15 cellular contexts compared by ENCODE assay signal in the genomic region with DNA sequence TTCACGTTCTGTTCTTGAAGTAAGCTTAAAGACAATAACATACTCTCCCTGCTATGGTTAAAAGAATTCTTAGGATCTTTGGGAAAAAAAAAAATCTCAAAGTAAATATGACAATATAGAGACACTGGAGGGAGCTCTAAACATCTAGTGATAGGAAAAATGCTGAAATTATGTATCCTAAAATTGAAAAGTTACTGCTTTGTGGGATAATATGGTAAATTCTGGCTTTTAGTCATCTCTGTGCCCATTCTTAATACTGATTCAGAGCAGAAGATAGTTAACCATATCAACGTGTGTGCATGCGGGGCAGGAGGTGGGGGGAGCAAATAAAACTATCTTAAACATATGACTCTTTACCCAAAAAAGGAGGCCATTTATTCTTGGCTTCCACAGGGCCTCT.
A peak's percentile ranks its signal among the peaks of the same experiment; 100 is the strongest.
DNase-seq lines count a peak whose midpoint lies in the region; ATAC-seq, FAIRE-seq and TF ChIP-seq lines count a peak whose summit lies in the region.
"Had no signal": no experiment of that assay in that cellular context is flagged by ENCODE, and none has a peak within 500 bp of the region (broad histone marks: within the 10 kb centered on the region; RNA-seq: fewer than 3 reads in every experiment).

No MANE protein-coding gene starts in this region.

- intact Hi-C loops in HCT116 (cut with micrococcal nuclease): loop anchor here (5.0 kb wide), 1 partner anchor 368 kb away; no protein-coding TSS in a partner anchor

- no TSS peak for BruUV-seq in HCT116 (replicated peaks; lab: Mats Ljungman, UMichigan)

- H3K9me3 Mint-ChIP-seq in astrocyte (ENCODE audit: unreplicated experiment): no peaks in the 10 kb centered on the region

- H3K4me1 ChIP-seq in HCT116 (ENCODE audit: control insufficient read depth in 1 of 2, insufficient read depth in 2 of 2, low read length in 2 of 2): no peaks in the 10 kb centered on the region
- peaks cover 6% of the 10 kb centered on the region for H3K4me1 ChIP-seq in astrocyte (ENCODE audit: insufficient read depth, low read length)
- H3K4me1 ChIP-seq: SJSA1 had no signal

- FAIRE-seq in astrocyte (lab: Jason Lieb, UNC): peak; percentile 73
- FAIRE-seq: D721Med, endothelial cell of umbilical vein had no signal

- H2AFZ ChIP-seq in HCT116 (ENCODE audit: low read depth, low read length, poor library complexity, severe bottlenecking) (no peak overlapping the region), astrocyte (ENCODE audit: low read depth, low read length) (no peak overlapping the region), neural cell (ENCODE audit: low read depth, low read length) (no peak overlapping the region)

- POLR2A ChIA-PET in HCT116 (lab: Charles Lee): no interaction called here

- H3K36me3 ChIP-seq in HCT116 (ENCODE audit: control insufficient read depth in 1 of 2, insufficient read depth in 2 of 2, low read length in 2 of 2) (no peaks in the 10 kb centered on the region), astrocyte (ENCODE audit: insufficient read depth, low read length) (peaks cover 6% of the 10 kb centered on the region), neural cell (ENCODE audit: insufficient read depth, low read length) (no peaks in the 10 kb centered on the region)
- H3K36me3 ChIP-seq: SJSA1 had no signal

- TF ChIP-seq POLR2A in HCT116 (IDR thresholded peaks at IDR 0.05; ENCODE audit: borderline replicate concordance, extremely low read depth, insufficient read depth, insufficient read length): no peak

- H3K4me2 ChIP-seq in HCT116 (ENCODE audit: low read length) (no peak overlapping the region), astrocyte (ENCODE audit: low read length) (no peak overlapping the region), neural cell (ENCODE audit: low read length) (no peak overlapping the region)

- H3K36me3 Mint-ChIP-seq in astrocyte (ENCODE audit: low read depth, unreplicated experiment): peaks cover 19% of the 10 kb centered on the region
- H3K36me3 Mint-ChIP-seq: naive B cell had no signal

- H3K27me3 Mint-ChIP-seq in astrocyte (ENCODE audit: low read depth, unreplicated experiment): no peaks in the 10 kb centered on the region

- TF ChIP-seq EP300 in neural cell (conservative IDR thresholded peaks at IDR 0.05; ENCODE audit: poor library complexity, severe bottlenecking): no peak

- H3K79me2 ChIP-seq in HCT116 (ENCODE audit: insufficient read depth, low read length): no peaks in the 10 kb centered on the region
- no peaks in the 10 kb centered on the region for H3K79me2 ChIP-seq in astrocyte (ENCODE audit: insufficient read depth, low read length)
- no peaks in the 10 kb centered on the region for H3K79me2 ChIP-seq in neural cell (replicated peaks; ENCODE audit: insufficient read depth, low read length)

- DNase-seq in HCT116 (ENCODE audit: low read depth, low spot score) (no peak), astrocyte (ENCODE audit: low read depth) (no peak), HK-2 (ENCODE audit: unreplicated experiment) (no peak)
- no peak for DNase-seq in central memory CD4-positive, alpha-beta T cell
- DNase-seq: activated naive CD4-positive, alpha-beta T cell treated with Interleukin-2 at 50 U/mL for 16 hours; naive B cell; stimulated activated CD4-positive, alpha-beta T cell treated with anti-CD3 and anti-CD28 coated beads, Interleukin-15, amount 100 ng/mL, for 24 hours; stimulated activated naive CD4-positive, alpha-beta T cell had no signal

- no peaks in the 10 kb centered on the region for H4K20me1 ChIP-seq in HCT116 (ENCODE audit: insufficient read depth)
- no peaks in the 10 kb centered on the region for H4K20me1 ChIP-seq in astrocyte (ENCODE audit: insufficient read depth, low read length)
- no peaks in the 10 kb centered on the region for H4K20me1 ChIP-seq in neural cell (ENCODE audit: insufficient read depth)

- H3K4me3 ChIP-seq in HCT116 (replicated peaks in 1 of 2; ENCODE audit: low read depth in 1 of 2, low read length in 2 of 2): no peak overlapping the region
- H3K4me3 ChIP-seq in astrocyte (ENCODE audit: insufficient read depth, low read depth, low read length): no peak overlapping the region
- no peak overlapping the region for H3K4me3 ChIP-seq in neural cell (ENCODE audit: low read length)
- H3K4me3 ChIP-seq: SJSA1 had no signal

- H3K9me2 ChIP-seq in HCT116 (ENCODE audit: insufficient read depth) (no peaks in the 10 kb centered on the region), neural cell (ENCODE audit: insufficient read depth, low read length) (no peaks in the 10 kb centered on the region)

- H3K9me3 ChIP-seq in HCT116 (ENCODE audit: control insufficient read depth in 1 of 2, insufficient read depth in 1 of 2, low read depth in 1 of 2, low read length in 2 of 2): no peaks in the 10 kb centered on the region
- H3K9me3 ChIP-seq in astrocyte (ENCODE audit: insufficient read depth, low read depth, low read length): no peaks in the 10 kb centered on the region
- H3K9me3 ChIP-seq in neural cell (ENCODE audit: low read length): no peaks in the 10 kb centered on the region
- H3K9me3 ChIP-seq: SJSA1 had no signal

- TF ChIP-seq RAD21 in HCT116 (IDR thresholded peaks at IDR 0.05; ENCODE audit: low read depth) (peak; percentile 55), neural cell (conservative IDR thresholded peaks at IDR 0.05) (peak; percentile 62)

- H3K27ac ChIP-seq in C4-2B: no peak overlapping the region
- H3K27ac ChIP-seq in HCT116 (ENCODE audit: low read depth, low read length): no peak overlapping the region
- H3K27ac ChIP-seq in astrocyte (ENCODE audit: low read depth, low read length): no peak overlapping the region
- no peak overlapping the region for H3K27ac ChIP-seq in neural cell (ENCODE audit: low read length)
- H3K27ac ChIP-seq: SJSA1 had no signal

- no peaks in the 10 kb centered on the region for H3F3A ChIP-seq in neural cell (ENCODE audit: insufficient read depth, low read length, poor library complexity, severe bottlenecking)

- RAD21 ChIA-PET in HCT116 (lab: Charles Lee; ENCODE audit: low non-redundant PET in 1 of 2, low total read pairs in 2 of 2, uncharacterized antibody in 2 of 2, unreplicated experiment in 2 of 2): no interaction called here

- no peak overlapping the region for H3K9ac ChIP-seq in HCT116 (ENCODE audit: low read length)
- H3K9ac ChIP-seq in astrocyte (ENCODE audit: low read length): no peak overlapping the region
- H3K9ac ChIP-seq in neural cell (ENCODE audit: low read length): no peak overlapping the region

- peaks cover 28% of the 10 kb centered on the region for H3K4me1 Mint-ChIP-seq in astrocyte (ENCODE audit: low read depth, unreplicated experiment)

- ATAC-seq in HCT116 (no peak), HG02588 (IDR thresholded peaks at IDR 0.05; ENCODE audit: unreplicated experiment) (no peak), GM19455 (IDR thresholded peaks at IDR 0.05; ENCODE audit: unreplicated experiment) (no peak)

- no peak overlapping the region for H3K27ac Mint-ChIP-seq in astrocyte (ENCODE audit: unreplicated experiment)

- H3K27me3 ChIP-seq in HCT116 (ENCODE audit: insufficient read depth, low read length) (no peaks in the 10 kb centered on the region), astrocyte (ENCODE audit: insufficient read depth, low read length) (no peaks in the 10 kb centered on the region), neural cell (ENCODE audit: insufficient read depth, low read depth, low read length) (no peaks in the 10 kb centered on the region)
- H3K27me3 ChIP-seq: SJSA1 had no signal

- no peak overlapping the region for H3K4me3 Mint-ChIP-seq in astrocyte (ENCODE audit: unreplicated experiment)
- H3K4me3 Mint-ChIP-seq: naive B cell had no signal

- TF ChIP-seq CTCF in C4-2B (conservative IDR thresholded peaks at IDR 0.05) (peak; percentile 38), HCT116 (IDR thresholded peaks at IDR 0.05 in 2 of 3, conservative IDR thresholded peaks at IDR 0.05 in 1 of 3; ENCODE audit: borderline replicate concordance in 1 of 3, insufficient read depth in 1 of 3, low read depth in 2 of 3, low read length in 2 of 3) (peak in 2 of 3 experiments; percentile 29 to 35; a peak in 3 of 6 replicates), astrocyte (IDR thresholded peaks at IDR 0.05; ENCODE audit: insufficient read depth, low read depth, low read length) (peak; percentile 14), neural cell (IDR thresholded peaks at IDR 0.05; ENCODE audit: poor library complexity, severe bottlenecking) (peak; percentile 60)

- CTCF ChIA-PET in HCT116 (lab: Charles Lee): interaction anchor here (0.9 to 1.5 kb wide), 3 partner anchors 70 to 682 kb away, joined by 3 read pairs; no protein-coding TSS in a partner anchor

TF ChIP-seq in neural cell, 6 proteins besides CTCF, POLR2A, EP300 and RAD21:
- TF ChIP-seq EZH2 (IDR thresholded peaks at IDR 0.05; ENCODE audit: borderline replicate concordance, insufficient read depth, low read length, poor library complexity, severe bottlenecking): no peak
- TF ChIP-seq SMC3 (conservative IDR thresholded peaks at IDR 0.05; ENCODE audit: poor library complexity): peak; percentile 69
- no peak for TF ChIP-seq POLR2AphosphoS5 (IDR thresholded peaks at IDR 0.05)
